In the genomic region with DNA sequence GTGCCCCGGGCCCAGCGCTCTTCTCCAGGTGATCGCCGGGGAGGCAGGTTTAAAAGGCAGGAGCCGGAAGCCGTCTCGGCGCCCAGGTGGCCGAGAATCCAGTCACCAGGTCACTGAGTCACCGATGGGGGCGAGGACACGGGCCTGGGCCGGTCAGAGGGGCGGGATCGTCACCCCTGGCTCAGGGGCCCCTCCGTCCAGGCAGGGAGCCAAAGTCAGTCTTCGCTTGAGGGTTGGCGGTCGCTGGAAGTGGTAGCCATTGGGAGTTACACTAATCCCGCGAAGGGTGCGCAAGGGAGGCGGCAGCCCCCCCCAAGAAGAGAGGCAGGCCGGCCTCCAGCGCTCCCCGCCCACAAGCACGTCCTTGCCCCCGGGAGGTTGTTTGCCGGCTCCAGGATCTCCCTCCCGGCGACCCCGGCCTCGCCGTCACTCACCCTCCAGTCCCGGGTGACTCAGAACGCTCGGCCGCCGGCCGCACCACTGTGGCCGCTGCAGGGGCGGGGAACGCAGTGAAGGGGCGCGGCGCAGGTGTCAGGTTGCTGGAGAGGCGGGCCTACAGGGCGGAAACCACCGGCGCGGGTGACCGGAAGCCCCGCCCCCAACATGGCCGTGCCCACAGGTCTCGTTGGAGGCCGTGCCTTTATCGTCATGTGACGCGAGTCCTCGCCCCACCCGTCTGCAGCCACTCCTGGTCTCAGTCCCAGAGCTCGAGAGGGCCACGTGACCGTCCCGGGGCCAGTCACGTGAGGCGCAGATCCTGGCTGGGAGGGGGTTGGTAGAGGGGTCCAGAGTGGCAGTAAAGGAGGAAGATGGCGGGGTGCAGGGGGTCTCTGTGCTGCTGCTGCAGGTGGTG, we compare ENCODE assay signal across 1 cellular context.
TF ChIP-seq lines count a peak whose summit lies in the region.

A gene with protein sequence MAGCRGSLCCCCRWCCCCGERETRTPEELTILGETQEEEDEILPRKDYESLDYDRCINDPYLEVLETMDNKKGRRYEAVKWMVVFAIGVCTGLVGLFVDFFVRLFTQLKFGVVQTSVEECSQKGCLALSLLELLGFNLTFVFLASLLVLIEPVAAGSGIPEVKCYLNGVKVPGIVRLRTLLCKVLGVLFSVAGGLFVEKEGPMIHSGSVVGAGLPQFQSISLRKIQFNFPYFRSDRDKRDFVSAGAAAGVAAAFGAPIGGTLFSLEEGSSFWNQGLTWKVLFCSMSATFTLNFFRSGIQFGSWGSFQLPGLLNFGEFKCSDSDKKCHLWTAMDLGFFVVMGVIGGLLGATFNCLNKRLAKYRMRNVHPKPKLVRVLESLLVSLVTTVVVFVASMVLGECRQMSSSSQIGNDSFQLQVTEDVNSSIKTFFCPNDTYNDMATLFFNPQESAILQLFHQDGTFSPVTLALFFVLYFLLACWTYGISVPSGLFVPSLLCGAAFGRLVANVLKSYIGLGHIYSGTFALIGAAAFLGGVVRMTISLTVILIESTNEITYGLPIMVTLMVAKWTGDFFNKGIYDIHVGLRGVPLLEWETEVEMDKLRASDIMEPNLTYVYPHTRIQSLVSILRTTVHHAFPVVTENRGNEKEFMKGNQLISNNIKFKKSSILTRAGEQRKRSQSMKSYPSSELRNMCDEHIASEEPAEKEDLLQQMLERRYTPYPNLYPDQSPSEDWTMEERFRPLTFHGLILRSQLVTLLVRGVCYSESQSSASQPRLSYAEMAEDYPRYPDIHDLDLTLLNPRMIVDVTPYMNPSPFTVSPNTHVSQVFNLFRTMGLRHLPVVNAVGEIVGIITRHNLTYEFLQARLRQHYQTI (plus strand): TSS at position 738 of the 853 bp plus-strand sequence. CDS start 72 bp downstream, at position 810.
A gene (minus strand): TSS at position 511 of the 853 bp plus-strand sequence. CDS start 2,848 bp downstream, outside the sequence.

TF ChIP-seq in GM12878, 131 proteins besides CTCF, POLR2A, EP300 and RAD21 (continued from another document):
- TF ChIP-seq, protein P1, sequence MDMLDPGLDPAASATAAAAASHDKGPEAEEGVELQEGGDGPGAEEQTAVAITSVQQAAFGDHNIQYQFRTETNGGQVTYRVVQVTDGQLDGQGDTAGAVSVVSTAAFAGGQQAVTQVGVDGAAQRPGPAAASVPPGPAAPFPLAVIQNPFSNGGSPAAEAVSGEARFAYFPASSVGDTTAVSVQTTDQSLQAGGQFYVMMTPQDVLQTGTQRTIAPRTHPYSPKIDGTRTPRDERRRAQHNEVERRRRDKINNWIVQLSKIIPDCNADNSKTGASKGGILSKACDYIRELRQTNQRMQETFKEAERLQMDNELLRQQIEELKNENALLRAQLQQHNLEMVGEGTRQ (IDR thresholded peaks at IDR 0.05; ENCODE audit: borderline replicate concordance, low read depth, low read length): peak; percentile 100
- TF ChIP-seq BRCA1 (IDR thresholded peaks at IDR 0.05; ENCODE audit: low read depth, low read length) (no peak), RUNX3 (IDR thresholded peaks at IDR 0.05; ENCODE audit: low read length) (peak; percentile 59), ETV6 (conservative IDR thresholded peaks at IDR 0.05 in 1 of 2, IDR thresholded peaks at IDR 0.05 in 1 of 2; ENCODE audit: borderline replicate concordance in 1 of 2, low read depth in 1 of 2) (no peak), ZBED1 (IDR thresholded peaks at IDR 0.05; ENCODE audit: borderline replicate concordance) (no peak), KDM1A (IDR thresholded peaks at IDR 0.05; ENCODE audit: borderline replicate concordance) (no peak), ZSCAN29 (IDR thresholded peaks at IDR 0.05) (no peak), SMC3 (IDR thresholded peaks at IDR 0.05; ENCODE audit: borderline replicate concordance, low read length) (no peak), NFXL1 (IDR thresholded peaks at IDR 0.05; ENCODE audit: borderline replicate concordance) (no peak), HDAC2 (IDR thresholded peaks at IDR 0.05) (no peak), CHD2 (IDR thresholded peaks at IDR 0.05; ENCODE audit: borderline replicate concordance, low read depth, low read length) (peak; percentile 82), STAT3 (IDR thresholded peaks at IDR 0.05; ENCODE audit: low read depth, low read length) (no peak), SMARCA5 (IDR thresholded peaks at IDR 0.05) (peak; percentile 43; the same call in 1 of the 2 replicates), BCL11A (IDR thresholded peaks at IDR 0.05; ENCODE audit: low read depth, low read length) (0 out of 2 replicates have a peak, but pooled peaks have one; percentile 4), SREBF1 (IDR thresholded peaks at IDR 0.05; ENCODE audit: low read length) (peak; percentile 39), RFX5 (IDR thresholded peaks at IDR 0.05; ENCODE audit: low read depth, low read length) (no peak; the same call in 1 of the 2 replicates), TCF3 (IDR thresholded peaks at IDR 0.05; ENCODE audit: borderline replicate concordance, insufficient read depth, low read depth, low read length) (no peak), DPF2 (IDR thresholded peaks at IDR 0.05) (peak; percentile 92), KLF5 (IDR thresholded peaks at IDR 0.05; ENCODE audit: partially characterized antibody) (no peak), MEF2A (IDR thresholded peaks at IDR 0.05; ENCODE audit: insufficient read depth, low read depth, low read length) (no peak), NR2F1 (conservative IDR thresholded peaks at IDR 0.05) (peak; percentile 70; the same call in 1 of the 2 replicates), RELA (IDR thresholded peaks at IDR 0.05; ENCODE audit: borderline replicate concordance, partially characterized antibody) (peak; percentile 100)
- TF ChIP-seq, protein P2, sequence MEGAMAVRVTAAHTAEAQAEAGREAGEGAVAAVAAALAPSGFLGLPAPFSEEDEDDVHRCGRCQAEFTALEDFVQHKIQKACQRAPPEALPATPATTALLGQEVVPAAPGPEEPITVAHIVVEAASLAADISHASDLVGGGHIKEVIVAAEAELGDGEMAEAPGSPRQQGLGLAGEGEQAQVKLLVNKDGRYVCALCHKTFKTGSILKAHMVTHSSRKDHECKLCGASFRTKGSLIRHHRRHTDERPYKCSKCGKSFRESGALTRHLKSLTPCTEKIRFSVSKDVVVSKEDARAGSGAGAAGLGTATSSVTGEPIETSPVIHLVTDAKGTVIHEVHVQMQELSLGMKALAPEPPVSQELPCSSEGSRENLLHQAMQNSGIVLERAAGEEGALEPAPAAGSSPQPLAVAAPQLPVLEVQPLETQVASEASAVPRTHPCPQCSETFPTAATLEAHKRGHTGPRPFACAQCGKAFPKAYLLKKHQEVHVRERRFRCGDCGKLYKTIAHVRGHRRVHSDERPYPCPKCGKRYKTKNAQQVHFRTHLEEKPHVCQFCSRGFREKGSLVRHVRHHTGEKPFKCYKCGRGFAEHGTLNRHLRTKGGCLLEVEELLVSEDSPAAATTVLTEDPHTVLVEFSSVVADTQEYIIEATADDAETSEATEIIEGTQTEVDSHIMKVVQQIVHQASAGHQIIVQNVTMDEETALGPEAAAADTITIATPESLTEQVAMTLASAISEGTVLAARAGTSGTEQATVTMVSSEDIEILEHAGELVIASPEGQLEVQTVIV (IDR thresholded peaks at IDR 0.05; ENCODE audit: borderline replicate concordance, partially characterized antibody): peak; percentile 92
- TF ChIP-seq, protein P3, sequence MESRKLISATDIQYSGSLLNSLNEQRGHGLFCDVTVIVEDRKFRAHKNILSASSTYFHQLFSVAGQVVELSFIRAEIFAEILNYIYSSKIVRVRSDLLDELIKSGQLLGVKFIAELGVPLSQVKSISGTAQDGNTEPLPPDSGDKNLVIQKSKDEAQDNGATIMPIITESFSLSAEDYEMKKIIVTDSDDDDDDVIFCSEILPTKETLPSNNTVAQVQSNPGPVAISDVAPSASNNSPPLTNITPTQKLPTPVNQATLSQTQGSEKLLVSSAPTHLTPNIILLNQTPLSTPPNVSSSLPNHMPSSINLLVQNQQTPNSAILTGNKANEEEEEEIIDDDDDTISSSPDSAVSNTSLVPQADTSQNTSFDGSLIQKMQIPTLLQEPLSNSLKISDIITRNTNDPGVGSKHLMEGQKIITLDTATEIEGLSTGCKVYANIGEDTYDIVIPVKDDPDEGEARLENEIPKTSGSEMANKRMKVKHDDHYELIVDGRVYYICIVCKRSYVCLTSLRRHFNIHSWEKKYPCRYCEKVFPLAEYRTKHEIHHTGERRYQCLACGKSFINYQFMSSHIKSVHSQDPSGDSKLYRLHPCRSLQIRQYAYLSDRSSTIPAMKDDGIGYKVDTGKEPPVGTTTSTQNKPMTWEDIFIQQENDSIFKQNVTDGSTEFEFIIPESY (IDR thresholded peaks at IDR 0.05): no peak
- TF ChIP-seq, protein P4, sequence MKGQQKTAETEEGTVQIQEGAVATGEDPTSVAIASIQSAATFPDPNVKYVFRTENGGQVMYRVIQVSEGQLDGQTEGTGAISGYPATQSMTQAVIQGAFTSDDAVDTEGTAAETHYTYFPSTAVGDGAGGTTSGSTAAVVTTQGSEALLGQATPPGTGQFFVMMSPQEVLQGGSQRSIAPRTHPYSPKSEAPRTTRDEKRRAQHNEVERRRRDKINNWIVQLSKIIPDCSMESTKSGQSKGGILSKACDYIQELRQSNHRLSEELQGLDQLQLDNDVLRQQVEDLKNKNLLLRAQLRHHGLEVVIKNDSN (IDR thresholded peaks at IDR 0.05; ENCODE audit: borderline replicate concordance, extremely low read length, insufficient read depth, low read depth, low read length): peak; percentile 100
- TF ChIP-seq, protein P5, sequence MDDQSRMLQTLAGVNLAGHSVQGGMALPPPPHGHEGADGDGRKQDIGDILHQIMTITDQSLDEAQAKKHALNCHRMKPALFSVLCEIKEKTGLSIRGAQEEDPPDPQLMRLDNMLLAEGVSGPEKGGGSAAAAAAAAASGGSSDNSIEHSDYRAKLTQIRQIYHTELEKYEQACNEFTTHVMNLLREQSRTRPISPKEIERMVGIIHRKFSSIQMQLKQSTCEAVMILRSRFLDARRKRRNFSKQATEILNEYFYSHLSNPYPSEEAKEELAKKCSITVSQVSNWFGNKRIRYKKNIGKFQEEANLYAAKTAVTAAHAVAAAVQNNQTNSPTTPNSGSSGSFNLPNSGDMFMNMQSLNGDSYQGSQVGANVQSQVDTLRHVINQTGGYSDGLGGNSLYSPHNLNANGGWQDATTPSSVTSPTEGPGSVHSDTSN (IDR thresholded peaks at IDR 0.05; ENCODE audit: insufficient replicate concordance, low read depth, low read length): peak; percentile 75
- TF ChIP-seq, protein P6, sequence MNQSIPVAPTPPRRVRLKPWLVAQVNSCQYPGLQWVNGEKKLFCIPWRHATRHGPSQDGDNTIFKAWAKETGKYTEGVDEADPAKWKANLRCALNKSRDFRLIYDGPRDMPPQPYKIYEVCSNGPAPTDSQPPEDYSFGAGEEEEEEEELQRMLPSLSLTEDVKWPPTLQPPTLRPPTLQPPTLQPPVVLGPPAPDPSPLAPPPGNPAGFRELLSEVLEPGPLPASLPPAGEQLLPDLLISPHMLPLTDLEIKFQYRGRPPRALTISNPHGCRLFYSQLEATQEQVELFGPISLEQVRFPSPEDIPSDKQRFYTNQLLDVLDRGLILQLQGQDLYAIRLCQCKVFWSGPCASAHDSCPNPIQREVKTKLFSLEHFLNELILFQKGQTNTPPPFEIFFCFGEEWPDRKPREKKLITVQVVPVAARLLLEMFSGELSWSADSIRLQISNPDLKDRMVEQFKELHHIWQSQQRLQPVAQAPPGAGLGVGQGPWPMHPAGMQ (IDR thresholded peaks at IDR 0.05; ENCODE audit: borderline replicate concordance): no peak
